In genomic region chr1:109618614-109619404, GRCh38 we compare ENCODE assay signal across 8 cellular contexts. TPM values are rescaled to one million over a fixed set of nuclear protein-coding genes. Genes with fewer than 3 reads are reported as not detected.
DNase-seq lines count a peak whose midpoint lies in the region; ATAC-seq lines count a peak whose summit lies in the region.

No MANE protein-coding gene starts in this region.

- H3K4me3 Mint-ChIP-seq in CD8-positive, alpha-beta memory T cell: peak overlapping the region; percentile 91 to 100 (median 97)
- peak overlapping the region; percentile 90 to 93 for H3K4me3 Mint-ChIP-seq in effector memory CD8-positive, alpha-beta T cell

- H3K36me3 ChIP-seq in CD8-positive, alpha-beta memory T cell (ENCODE audit: insufficient read depth, low read length): no peaks in the 10 kb centered on the region
- no peaks in the 10 kb centered on the region for H3K36me3 ChIP-seq in neuronal stem cell (replicated peaks in 1 of 2; ENCODE audit: control insufficient read depth in 2 of 2, insufficient read depth in 2 of 2, low read length in 2 of 2)

- CTCF ChIA-PET in CD8-positive, alpha-beta memory T cell (lab: Charles Lee): interaction anchor here (3.3 to 8.9 kb wide), 2 partner anchors 21 to 72 kb away, joined by 13 to 52 read pairs; no protein-coding TSS in a partner anchor

- H3K4me1 ChIP-seq in CD8-positive, alpha-beta memory T cell (ENCODE audit: insufficient read depth, low read length): peaks cover 48% of the 10 kb centered on the region
- peaks cover 19 to 54% of the 10 kb centered on the region in 2 donors for H3K4me1 ChIP-seq in neuronal stem cell (ENCODE audit: control insufficient read depth in 2 of 2, insufficient read depth in 1 of 2, low read depth in 1 of 2, low read length in 2 of 2)

- H3K27me3 Mint-ChIP-seq in CD8-positive, alpha-beta memory T cell: peaks cover 0 to 3% of the 10 kb centered on the region in 2 donors
- H3K27me3 Mint-ChIP-seq in effector memory CD8-positive, alpha-beta T cell: no peaks in the 10 kb centered on the region

- H3K14ac ChIP-seq in neuronal stem cell (ENCODE audit: low read length): no peak overlapping the region

- no peak overlapping the region for H2BK15ac ChIP-seq in neuronal stem cell (ENCODE audit: low read length)

- POLR2A ChIA-PET in CD8-positive, alpha-beta memory T cell (lab: Charles Lee): interaction anchor here (2.4 kb wide), 1 partner anchor 70 kb away, joined by 12 read pairs; the partner anchor contains the start of gene GNAI3

- no peak overlapping the region for H2BK5ac ChIP-seq in neuronal stem cell (ENCODE audit: low read length)

- no peak overlapping the region for H3K18ac ChIP-seq in neuronal stem cell (ENCODE audit: low read length)

- H3K23ac ChIP-seq in neuronal stem cell (ENCODE audit: low read depth, low read length, poor library complexity): no peak overlapping the region

- peak overlapping the region; percentile 93 for H2AFZ ChIP-seq in neuronal stem cell (ENCODE audit: low read length)

- peak overlapping the region; percentile 91 to 99 (median 98) for H3K27ac Mint-ChIP-seq in CD8-positive, alpha-beta memory T cell
- peak overlapping the region; percentile 96 to 97 for H3K27ac Mint-ChIP-seq in effector memory CD8-positive, alpha-beta T cell

- no peak overlapping the region for H4K91ac ChIP-seq in neuronal stem cell (ENCODE audit: low read depth, low read length, poor library complexity)

- H3K27ac ChIP-seq in CD8-positive, alpha-beta memory T cell (ENCODE audit: low read depth, low read length): peak overlapping the region; percentile 91
- no peak overlapping the region for H3K27ac ChIP-seq in neuronal stem cell (replicated peaks; ENCODE audit: low read length)

- ATAC-seq in effector memory CD8-positive, alpha-beta T cell (replicated peaks): no peak
- ATAC-seq in HG02938 (IDR thresholded peaks at IDR 0.05; ENCODE audit: unreplicated experiment) (no peak), HG03039 (IDR thresholded peaks at IDR 0.05; ENCODE audit: unreplicated experiment) (no peak)

- no peaks in the 10 kb centered on the region for H3K9me3 Mint-ChIP-seq in CD8-positive, alpha-beta memory T cell
- H3K9me3 Mint-ChIP-seq in effector memory CD8-positive, alpha-beta T cell: no peaks in the 10 kb centered on the region

- H3K4me2 ChIP-seq in neuronal stem cell (ENCODE audit: insufficient read depth, low read length, poor library complexity, severe bottlenecking): peak overlapping the region; percentile 94

- peak overlapping the region; percentile 94 for H3K4me3 ChIP-seq in CD8-positive, alpha-beta memory T cell (ENCODE audit: low read length)
- peak overlapping the region in 1 of 2 donors; percentile 82 for H3K4me3 ChIP-seq in neuronal stem cell (ENCODE audit: low read length in 2 of 2)

- no peak overlapping the region for H2AK5ac ChIP-seq in neuronal stem cell (ENCODE audit: low read depth, low read length)

- peaks cover 0 to 8% (median 0%) of the 10 kb centered on the region in 3 donors for H3K36me3 Mint-ChIP-seq in CD8-positive, alpha-beta memory T cell
- H3K36me3 Mint-ChIP-seq in effector memory CD8-positive, alpha-beta T cell (ENCODE audit: insufficient read depth): peaks cover 38% of the 10 kb centered on the region

- H2BK12ac ChIP-seq in neuronal stem cell (ENCODE audit: low read length): no peak overlapping the region

- H3K9ac ChIP-seq in neuronal stem cell (ENCODE audit: low read depth, low read length, poor library complexity): no peak overlapping the region

- H2BK120ac ChIP-seq in neuronal stem cell (ENCODE audit: low read depth, low read length): no peak overlapping the region

- peaks cover 8% of the 10 kb centered on the region for H3K79me1 ChIP-seq in neuronal stem cell (ENCODE audit: low read depth, low read length)

- no peaks in the 10 kb centered on the region for H3K27me3 ChIP-seq in CD8-positive, alpha-beta memory T cell (ENCODE audit: insufficient read depth, low read length, poor library complexity, severe bottlenecking)
- no peaks in the 10 kb centered on the region for H3K27me3 ChIP-seq in neuronal stem cell (ENCODE audit: control insufficient read depth in 3 of 3, insufficient read depth in 3 of 3, low read depth in 1 of 3, low read length in 3 of 3)

- H3K9me3 ChIP-seq in CD8-positive, alpha-beta memory T cell (ENCODE audit: low read length): no peaks in the 10 kb centered on the region
- H3K9me3 ChIP-seq in neuronal stem cell (replicated peaks in 1 of 2; ENCODE audit: control insufficient read depth in 2 of 2, insufficient read depth in 1 of 2, low read depth in 1 of 2, low read length in 2 of 2): no peaks in the 10 kb centered on the region

- H3K4me1 Mint-ChIP-seq in CD8-positive, alpha-beta memory T cell: peaks cover 60 to 69% (median 60%) of the 10 kb centered on the region in 3 donors
- H3K4me1 Mint-ChIP-seq in effector memory CD8-positive, alpha-beta T cell (ENCODE audit: low read depth in 2 of 2): peaks cover 48 to 59% of the 10 kb centered on the region in 2 donors

- H3K4ac ChIP-seq in neuronal stem cell (ENCODE audit: low read length): no peak overlapping the region

- no peak for DNase-seq in CD8-positive, alpha-beta memory T cell
- peak; percentile 89 for DNase-seq in NCI-H82 (lab: John Stamatoyannopoulos, UW)
- no peak for DNase-seq in effector memory CD8-positive, alpha-beta T cell
- DNase-seq in neuronal stem cell (ENCODE audit: low spot score): no peak
- no peak for DNase-seq in ACHN
- no peak for DNase-seq in cerebellum (ENCODE audit: low spot score)

- in situ Hi-C loops in ACHN (cut with HindIII; ENCODE audit: low pct_ligation_motif_present, low pct_unique_long_range_greater_than_20kb, low sequenced_read_pairs): no loop called here

- WGBS in neuronal stem cell (ENCODE audit: extremely low coverage in 2 of 2, insufficient read length in 2 of 2, insufficient replicate concordance in 1 of 2), 2 donors: no CpG with 5 or more reads among the region's 5 CpGs

- H4K8ac ChIP-seq in neuronal stem cell (ENCODE audit: low read depth, low read length): no peak overlapping the region

RNA-seq across cellular contexts. Expression of gene GNAT2, which starts 0.6 kb away (rescaled TPM):
- total RNA-seq in CD8-positive, alpha-beta memory T cell: 1 to 10 TPM in 1 of 2 experiments, under 1 TPM in 1; 0.53 to 1.5 TPM
- not detected for polyA plus RNA-seq in CD8-positive, alpha-beta memory T cell
- polyA plus RNA-seq in neuronal stem cell (2013, experiment 1 of 2): not detected
- not detected for polyA plus RNA-seq in neuronal stem cell (2013, experiment 2 of 2)
- not detected for total RNA-seq in cerebellum

RNA-seq across cellular contexts. Expression of gene AMPD2, which starts 0.8 kb away (rescaled TPM):
- total RNA-seq in CD8-positive, alpha-beta memory T cell: 10 to 100 TPM; 69.1 to 91.1 TPM
- polyA plus RNA-seq in CD8-positive, alpha-beta memory T cell: 36.0 TPM
- polyA plus RNA-seq in neuronal stem cell (2013, experiment 1 of 2): 36.2 TPM
- 34.6 TPM for polyA plus RNA-seq in neuronal stem cell (2013, experiment 2 of 2)
- total RNA-seq in cerebellum: 35.3 TPM

RNA-seq across cellular contexts. Expression of gene GSTM4, which starts 37.1 kb away (rescaled TPM):
- 1 to 10 TPM; 1.6 to 2.7 TPM for total RNA-seq in CD8-positive, alpha-beta memory T cell
- polyA plus RNA-seq in CD8-positive, alpha-beta memory T cell: 4.4 TPM
- polyA plus RNA-seq in neuronal stem cell (2013, experiment 1 of 2): 18.1 TPM
- polyA plus RNA-seq in neuronal stem cell (2013, experiment 2 of 2): 18.1 TPM
- total RNA-seq in cerebellum: 7.0 TPM

RNA-seq across cellular contexts. Expression of gene GSTM2, which starts 49.0 kb away (rescaled TPM):
- 1 to 10 TPM; 2.7 to 3.1 TPM for total RNA-seq in CD8-positive, alpha-beta memory T cell
- polyA plus RNA-seq in CD8-positive, alpha-beta memory T cell: 2.6 TPM
- polyA plus RNA-seq in neuronal stem cell (2013, experiment 1 of 2): 54.2 TPM
- polyA plus RNA-seq in neuronal stem cell (2013, experiment 2 of 2): 51.8 TPM
- total RNA-seq in cerebellum: 23.3 TPM
